ENCODE assay signal across 1 cellular context in genomic region chr1:21262282-21263051, GRCh38.
TF ChIP-seq lines count a peak whose summit lies in the region.

No MANE protein-coding gene starts in this region.

TF ChIP-seq in HepG2, 621 proteins besides CTCF, POLR2A, EP300 and RAD21 (continued from another document and continues in another):
- no peak for TF ChIP-seq AHDC1 (CRISPR knock-in tag; IDR thresholded peaks at IDR 0.05; ENCODE audit: borderline replicate concordance)
- no peak for TF ChIP-seq ZNF891 (CRISPR knock-in tag; IDR thresholded peaks at IDR 0.05)
- TF ChIP-seq SOX5 (CRISPR knock-in tag; IDR thresholded peaks at IDR 0.05; ENCODE audit: borderline replicate concordance): no peak
- TF ChIP-seq MAFF (IDR thresholded peaks at IDR 0.05; ENCODE audit: low read depth, low read length): no peak
- TF ChIP-seq ZNF597 (CRISPR knock-in tag; IDR thresholded peaks at IDR 0.05): no peak
- TF ChIP-seq ELK4 (CRISPR knock-in tag; IDR thresholded peaks at IDR 0.05; ENCODE audit: borderline replicate concordance): no peak
- peak; percentile 62; the same call in 1 of the 2 replicates for TF ChIP-seq ZBTB38 (CRISPR knock-in tag; IDR thresholded peaks at IDR 0.05)
- no peak for TF ChIP-seq ZNF431 (CRISPR knock-in tag; IDR thresholded peaks at IDR 0.05; ENCODE audit: borderline replicate concordance, low read depth)
- peak; percentile 66; the same call in 1 of the 2 replicates for TF ChIP-seq ARNTL (CRISPR knock-in tag; IDR thresholded peaks at IDR 0.05)
- TF ChIP-seq SRSF1 (optimal IDR thresholded peaks at IDR 0.05; ENCODE audit: low read depth, low read length): peak; percentile 23
- TF ChIP-seq, protein P1, sequence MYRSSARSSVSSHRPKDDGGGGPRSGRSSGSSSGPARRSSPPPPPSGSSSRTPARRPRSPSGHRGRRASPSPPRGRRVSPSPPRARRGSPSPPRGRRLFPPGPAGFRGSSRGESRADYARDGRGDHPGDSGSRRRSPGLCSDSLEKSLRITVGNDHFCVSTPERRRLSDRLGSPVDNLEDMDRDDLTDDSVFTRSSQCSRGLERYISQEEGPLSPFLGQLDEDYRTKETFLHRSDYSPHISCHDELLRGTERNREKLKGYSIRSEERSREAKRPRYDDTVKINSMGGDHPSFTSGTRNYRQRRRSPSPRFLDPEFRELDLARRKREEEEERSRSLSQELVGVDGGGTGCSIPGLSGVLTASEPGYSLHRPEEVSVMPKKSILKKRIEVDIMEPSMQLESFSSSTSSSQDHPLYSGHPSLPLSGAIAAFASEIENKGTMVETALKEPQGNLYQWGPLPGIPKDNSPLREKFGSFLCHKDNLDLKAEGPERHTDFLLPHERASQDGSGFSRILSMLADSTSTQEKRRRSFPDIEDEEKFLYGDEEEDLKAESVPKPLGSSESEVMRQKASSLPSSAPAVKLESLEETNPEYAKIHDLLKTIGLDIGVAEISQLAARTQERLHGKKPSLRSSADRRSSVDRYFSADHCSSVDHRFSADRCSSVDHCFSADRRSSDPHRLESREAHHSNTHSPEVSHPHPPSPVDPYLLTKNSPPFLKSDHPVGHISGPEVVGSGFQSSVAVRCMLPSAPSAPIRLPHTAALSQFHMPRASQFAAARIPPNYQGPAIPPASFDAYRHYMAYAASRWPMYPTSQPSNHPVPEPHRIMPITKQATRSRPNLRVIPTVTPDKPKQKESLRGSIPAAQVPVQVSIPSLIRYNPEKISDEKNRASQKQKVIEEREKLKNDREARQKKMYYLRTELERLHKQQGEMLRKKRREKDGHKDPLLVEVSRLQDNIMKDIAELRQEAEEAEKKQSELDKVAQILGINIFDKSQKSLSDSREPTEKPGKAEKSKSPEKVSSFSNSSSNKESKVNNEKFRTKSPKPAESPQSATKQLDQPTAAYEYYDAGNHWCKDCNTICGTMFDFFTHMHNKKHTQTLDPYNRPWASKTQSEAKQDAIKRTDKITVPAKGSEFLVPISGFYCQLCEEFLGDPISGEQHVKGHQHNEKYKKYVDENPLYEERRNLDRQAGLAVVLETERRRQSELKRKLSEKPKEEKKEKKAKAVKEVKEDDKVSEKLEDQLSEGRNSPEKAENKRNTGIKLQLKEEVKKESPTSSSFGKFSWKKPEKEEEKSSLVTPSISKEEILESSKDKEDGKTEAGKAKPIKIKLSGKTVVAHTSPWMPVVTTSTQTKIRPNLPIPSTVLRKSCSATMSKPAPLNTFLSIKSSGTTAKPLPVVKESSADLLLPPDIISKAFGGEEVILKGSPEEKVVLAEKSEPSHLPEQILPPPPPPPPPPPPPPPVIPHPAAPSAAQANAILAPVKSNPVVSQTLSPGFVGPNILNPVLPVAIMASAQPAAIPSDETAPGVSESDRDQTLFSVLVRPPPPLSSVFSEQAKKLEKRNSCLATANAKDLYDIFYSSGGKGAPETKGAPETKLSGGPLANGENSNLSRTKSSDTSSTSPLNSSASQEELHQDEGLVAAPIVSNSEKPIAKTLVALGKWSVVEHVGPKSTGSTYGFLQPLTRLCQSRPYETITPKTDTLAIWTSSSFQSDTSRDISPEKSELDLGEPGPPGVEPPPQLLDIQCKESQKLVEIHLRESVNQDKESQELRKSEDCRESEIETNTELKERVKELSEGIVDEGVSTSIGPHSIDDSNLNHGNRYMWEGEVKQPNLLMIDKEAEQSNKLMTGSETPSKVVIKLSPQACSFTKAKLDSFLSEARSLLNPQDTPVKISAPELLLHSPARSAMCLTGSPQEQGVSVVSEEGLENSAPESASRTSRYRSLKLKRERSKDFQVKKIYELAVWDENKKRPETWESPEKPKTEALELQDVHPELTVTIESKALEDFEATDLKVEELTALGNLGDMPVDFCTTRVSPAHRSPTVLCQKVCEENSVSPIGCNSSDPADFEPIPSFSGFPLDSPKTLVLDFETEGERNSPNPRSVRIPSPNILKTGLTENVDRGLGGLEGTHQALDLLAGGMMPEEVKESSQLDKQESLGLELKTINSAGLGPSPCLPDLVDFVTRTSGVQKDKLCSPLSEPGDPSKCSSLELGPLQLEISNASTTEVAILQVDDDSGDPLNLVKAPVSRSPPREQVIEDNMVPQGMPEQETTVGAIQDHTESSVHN (CRISPR knock-in tag; IDR thresholded peaks at IDR 0.05): no peak
- TF ChIP-seq ZNF557 (CRISPR knock-in tag; IDR thresholded peaks at IDR 0.05): no peak
- TF ChIP-seq AHR (CRISPR knock-in tag; IDR thresholded peaks at IDR 0.05): no peak
- no peak for TF ChIP-seq TFE3 (CRISPR knock-in tag; IDR thresholded peaks at IDR 0.05)
- TF ChIP-seq ZNF232 (CRISPR knock-in tag; IDR thresholded peaks at IDR 0.05; ENCODE audit: borderline replicate concordance): no peak
- TF ChIP-seq ZNF574 (CRISPR knock-in tag; IDR thresholded peaks at IDR 0.05): no peak
- no peak for TF ChIP-seq ZNF83 (CRISPR knock-in tag; IDR thresholded peaks at IDR 0.05; ENCODE audit: borderline replicate concordance)
- TF ChIP-seq ZNF720 (CRISPR knock-in tag; IDR thresholded peaks at IDR 0.05): no peak
- no peak for TF ChIP-seq ZNF883 (CRISPR knock-in tag; IDR thresholded peaks at IDR 0.05; ENCODE audit: not compliant biosample characterization)
- TF ChIP-seq, protein P2, sequence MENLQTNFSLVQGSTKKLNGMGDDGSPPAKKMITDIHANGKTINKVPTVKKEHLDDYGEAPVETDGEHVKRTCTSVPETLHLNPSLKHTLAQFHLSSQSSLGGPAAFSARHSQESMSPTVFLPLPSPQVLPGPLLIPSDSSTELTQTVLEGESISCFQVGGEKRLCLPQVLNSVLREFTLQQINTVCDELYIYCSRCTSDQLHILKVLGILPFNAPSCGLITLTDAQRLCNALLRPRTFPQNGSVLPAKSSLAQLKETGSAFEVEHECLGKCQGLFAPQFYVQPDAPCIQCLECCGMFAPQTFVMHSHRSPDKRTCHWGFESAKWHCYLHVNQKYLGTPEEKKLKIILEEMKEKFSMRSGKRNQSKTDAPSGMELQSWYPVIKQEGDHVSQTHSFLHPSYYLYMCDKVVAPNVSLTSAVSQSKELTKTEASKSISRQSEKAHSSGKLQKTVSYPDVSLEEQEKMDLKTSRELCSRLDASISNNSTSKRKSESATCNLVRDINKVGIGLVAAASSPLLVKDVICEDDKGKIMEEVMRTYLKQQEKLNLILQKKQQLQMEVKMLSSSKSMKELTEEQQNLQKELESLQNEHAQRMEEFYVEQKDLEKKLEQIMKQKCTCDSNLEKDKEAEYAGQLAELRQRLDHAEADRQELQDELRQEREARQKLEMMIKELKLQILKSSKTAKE (CRISPR knock-in tag; IDR thresholded peaks at IDR 0.05; ENCODE audit: borderline replicate concordance): no peak
- no peak for TF ChIP-seq CREBL2 (CRISPR knock-in tag; IDR thresholded peaks at IDR 0.05; ENCODE audit: borderline replicate concordance)
- no peak for TF ChIP-seq GATA4 (IDR thresholded peaks at IDR 0.05; ENCODE audit: borderline replicate concordance, low read depth)
- no peak for TF ChIP-seq NCOA1 (CRISPR knock-in tag; IDR thresholded peaks at IDR 0.05)
- no peak; the same call in 1 of the 2 replicates for TF ChIP-seq NFKBIZ (CRISPR knock-in tag; IDR thresholded peaks at IDR 0.05)
- no peak for TF ChIP-seq ZNF879 (CRISPR knock-in tag; IDR thresholded peaks at IDR 0.05)
